Comparison of ENCODE assay signal across 8 cellular contexts in genomic region chr2:45938649-45939511, GRCh38.
A peak's percentile ranks its signal among the peaks of the same experiment; 100 is the strongest.
DNase-seq lines count a peak whose midpoint lies in the region; ATAC-seq and TF ChIP-seq lines count a peak whose summit lies in the region.
"Had no signal": no experiment of that assay in that cellular context is flagged by ENCODE, and none has a peak within 500 bp of the region (broad histone marks: within the 10 kb centered on the region; RNA-seq: fewer than 3 reads in every experiment).

No MANE protein-coding gene starts in this region.

- H3K27ac Mint-ChIP-seq in CD8-positive, alpha-beta T cell, result no peak overlapping the region

- CTCF ChIA-PET in CD8-positive, alpha-beta T cell (lab: Charles Lee), result no interaction called here

- ATAC-seq in CD8-positive, alpha-beta T cell, result no peak

- H3K4me1 Mint-ChIP-seq in CD8-positive, alpha-beta T cell (ENCODE audit: low read depth), result peaks cover 3% of the 10 kb centered on the region

- peaks cover 0 to 26% (median 19%) of the 10 kb centered on the region in 4 donors for H3K4me1 ChIP-seq in tibial artery
- no peaks in the 10 kb centered on the region for H3K4me1 ChIP-seq in effector memory CD4-positive, alpha-beta T cell (ENCODE audit: control insufficient read depth, insufficient read depth, low read length, poor library complexity, severe bottlenecking)
- peaks cover 4% of the 10 kb centered on the region for H3K4me1 ChIP-seq in CD8-positive, alpha-beta T cell (ENCODE audit: insufficient read depth, low read length)

- intact Hi-C loops in tibial artery (cut with DNase I; ENCODE audit: low total_unique reads), result loop anchor here (5.0 kb wide), 1 partner anchor 162 kb away; no protein-coding TSS in a partner anchor
- intact Hi-C loops in CD8-positive, alpha-beta T cell (cut with DNase I, micrococcal nuclease), result no loop called here

- H3K27me3 ChIP-seq in kidney epithelial cell (ENCODE audit: control insufficient read depth, insufficient read depth, low read length), result no peaks in the 10 kb centered on the region
- H3K27me3 ChIP-seq in tibial artery, result no peaks in the 10 kb centered on the region
- H3K27me3 ChIP-seq in effector memory CD4-positive, alpha-beta T cell (replicated peaks; ENCODE audit: control insufficient read depth, insufficient read depth, low read length, poor library complexity, severe bottlenecking), result no peaks in the 10 kb centered on the region
- no peaks in the 10 kb centered on the region for H3K27me3 ChIP-seq in CD8-positive, alpha-beta T cell (ENCODE audit: insufficient read depth, low read length)

- no peaks in the 10 kb centered on the region for H3K36me3 ChIP-seq in kidney epithelial cell (ENCODE audit: control insufficient read depth, insufficient read depth, low read length)
- no peaks in the 10 kb centered on the region for H3K36me3 ChIP-seq in tibial artery
- no peaks in the 10 kb centered on the region for H3K36me3 ChIP-seq in effector memory CD4-positive, alpha-beta T cell (ENCODE audit: control insufficient read depth, insufficient read depth, low read length)
- no peaks in the 10 kb centered on the region for H3K36me3 ChIP-seq in CD8-positive, alpha-beta T cell (ENCODE audit: insufficient read depth, low read length)

- POLR2A ChIA-PET in CD8-positive, alpha-beta T cell (lab: Charles Lee), result no interaction called here

- TF ChIP-seq CTCF in kidney epithelial cell (IDR thresholded peaks at IDR 0.05; ENCODE audit: insufficient read depth, low read length, poor library complexity, severe bottlenecking), result no peak
- TF ChIP-seq CTCF in tibial artery (IDR thresholded peaks at IDR 0.05), result no peak
- no peak for TF ChIP-seq CTCF in CD8-positive, alpha-beta T cell (IDR thresholded peaks at IDR 0.05)

- H3K4me3 ChIP-seq in kidney epithelial cell (ENCODE audit: low read depth, low read length) (no peak overlapping the region), tibial artery (peak overlapping the region in 1 of 2 donors; percentile 5)
- H3K4me3 ChIP-seq in effector memory CD4-positive, alpha-beta T cell (ENCODE audit: insufficient read depth, low read depth, low read length, poor library complexity, severe bottlenecking), result no peak overlapping the region
- H3K4me3 ChIP-seq in CD8-positive, alpha-beta T cell (ENCODE audit: low read depth, low read length), result no peak overlapping the region

- DNase-seq in HS-27A (ENCODE audit: low read depth) (peak; percentile 97), amniotic stem cell (lab: John Stamatoyannopoulos, UW) (peak; percentile 90), kidney epithelial cell (ENCODE audit: low read depth) (peak; percentile 94), tibial artery (peak; percentile 63 to 86), caudate nucleus (lab: John Stamatoyannopoulos, UW) (no peak)
- DNase-seq in effector memory CD4-positive, alpha-beta T cell, result no peak
- DNase-seq in CD8-positive, alpha-beta T cell, result no peak

- no peak overlapping the region for H3K4me3 Mint-ChIP-seq in CD8-positive, alpha-beta T cell
- H3K4me3 Mint-ChIP-seq: IgD-negative memory B cell had no signal

- no peaks in the 10 kb centered on the region for H3K9me3 ChIP-seq in tibial artery
- no peaks in the 10 kb centered on the region for H3K9me3 ChIP-seq in effector memory CD4-positive, alpha-beta T cell (ENCODE audit: control insufficient read depth, low read length)
- no peaks in the 10 kb centered on the region for H3K9me3 ChIP-seq in CD8-positive, alpha-beta T cell (ENCODE audit: low read length)

- peak overlapping the region in 1 of 2 donors; percentile 32 for H3K27ac ChIP-seq in tibial artery
- no peak overlapping the region for H3K27ac ChIP-seq in effector memory CD4-positive, alpha-beta T cell (ENCODE audit: insufficient read depth, low read length, poor library complexity, severe bottlenecking)
- no peak overlapping the region for H3K27ac ChIP-seq in caudate nucleus (ENCODE audit: low read depth, low read length)
- no peak overlapping the region for H3K27ac ChIP-seq in CD8-positive, alpha-beta T cell (ENCODE audit: low read depth, low read length)

- H3K36me3 Mint-ChIP-seq in CD8-positive, alpha-beta T cell, result no peaks in the 10 kb centered on the region

- no peaks in the 10 kb centered on the region for H3K9me3 Mint-ChIP-seq in CD8-positive, alpha-beta T cell
- H3K9me3 Mint-ChIP-seq: IgD-negative memory B cell had no signal

- H3K27me3 Mint-ChIP-seq in CD8-positive, alpha-beta T cell (ENCODE audit: low read depth), result no peaks in the 10 kb centered on the region
- H3K27me3 Mint-ChIP-seq: IgD-negative memory B cell had no signal

Comparison
In these comparisons a context has a peak if more than half of its experiments do, and no peak if none do; other contexts are left out.
1. DNase-seq: peak in HS-27A (single experiment), amniotic stem cell (single experiment), kidney epithelial cell (single experiment) and tibial artery (2 of 2); none in effector memory CD4-positive, alpha-beta T cell (0 of 3), caudate nucleus (0 of 61) and CD8-positive, alpha-beta T cell (0 of 7).